6 cellular contexts compared by ENCODE assay signal in genomic region chr1:1434131-1434811, GRCh38. TPM values are rescaled to one million over a fixed set of nuclear protein-coding genes. Genes with fewer than 3 reads are reported as not detected.
DNase-seq lines count a peak whose midpoint lies in the region; ATAC-seq and TF ChIP-seq lines count a peak whose summit lies in the region.

No MANE protein-coding gene starts in this region.

- peaks cover 38 to 89% (median 69%) of the 10 kb centered on the region in 6 donors for H3K4me1 ChIP-seq in spleen

- DNase-seq in NCI-H510A (lab: John Stamatoyannopoulos, UW) (peak; percentile 57), globus pallidus (ENCODE audit: low spot score) (peak; percentile 84), spleen (peak; percentile 74), NOMO-1 treated with dmso at 0.1 percent for 144 hours (lab: John Stamatoyannopoulos, UW; ENCODE audit: unreplicated experiment) (no peak)

- no peaks in the 10 kb centered on the region for H3K9me3 ChIP-seq in spleen

- no peak for ATAC-seq in GM21576 (IDR thresholded peaks at IDR 0.05; ENCODE audit: unreplicated experiment)
- no peak for ATAC-seq in HG03196 (IDR thresholded peaks at IDR 0.05; ENCODE audit: unreplicated experiment)

- H3K27ac ChIP-seq in spleen, result peak overlapping the region in 7 of 8 donors; percentile 17 to 82 (median 74)

- TF ChIP-seq POLR2A in spleen (IDR thresholded peaks at IDR 0.05), result no peak

- 0 to 6% (median 5%) methylated on average over 13 to 32 of the region's 32 CpGs for WGBS in spleen, 5 donors

- peak overlapping the region in 2 of 8 donors; percentile 1 to 71 for H3K4me3 ChIP-seq in spleen

- intact Hi-C loops in spleen (cut with DNase I; ENCODE audit: low total_unique reads), result no loop called here

- no peaks in the 10 kb centered on the region for H3K36me3 ChIP-seq in spleen

- H3K27me3 ChIP-seq in spleen (replicated peaks in 1 of 7), result peaks cover 0 to 99% (median 46%) of the 10 kb centered on the region in 7 donors

- no peak for TF ChIP-seq CTCF in spleen (IDR thresholded peaks at IDR 0.05 in 8 of 11, conservative IDR thresholded peaks at IDR 0.05 in 3 of 11)

RNA-seq across cellular contexts. Expression of gene VWA1, which starts 1.2 kb away (rescaled TPM):
- 10 to 100 TPM in 6 of 7 donors, 1 to 10 TPM in 1; 3.9 to 18.0 (median 13.1) TPM for total RNA-seq in spleen
- 10 to 100 TPM in 2 of 3 donors, 1 to 10 TPM in 1; 4.1 to 12.7 (median 11.0) TPM for polyA plus RNA-seq in spleen

RNA-seq across cellular contexts. Expression of gene ANKRD65, which starts 13.2 kb away (rescaled TPM):
- total RNA-seq in spleen, result 1 to 10 TPM in 5 of 7 donors, under 1 TPM in 2; 0.43 to 2.7 (median 1.2) TPM
- polyA plus RNA-seq in spleen, result 1 to 10 TPM; 2.3 to 4.3 (median 3.0) TPM

RNA-seq across cellular contexts. Expression of gene ATAD3C, which starts 15.2 kb away (rescaled TPM):
- 1 to 10 TPM in 2 of 7 donors, under 1 TPM in 3, not detected in 2; 0.25 to 3.9 (median 0.57) TPM for total RNA-seq in spleen
- under 1 TPM; 0.55 to 0.85 (median 0.83) TPM for polyA plus RNA-seq in spleen

RNA-seq across cellular contexts. Expression of gene MRPL20, which starts 27.2 kb away (rescaled TPM):
- total RNA-seq in spleen, result 100 to 1,000 TPM in 3 of 7 donors, 10 to 100 TPM in 4; 67.4 to 144 (median 91.3) TPM
- 100 to 1,000 TPM; 101 to 168 (median 122) TPM for polyA plus RNA-seq in spleen

RNA-seq across cellular contexts. Expression of gene CCNL2, which starts 35.1 kb away (rescaled TPM):
- total RNA-seq in spleen, result 100 to 1,000 TPM; 167 to 299 (median 208) TPM
- polyA plus RNA-seq in spleen, result 100 to 1,000 TPM; 111 to 230 (median 199) TPM
